Comparison of ENCODE assay signal across 16 cellular contexts in genomic region chr4:56288663-56289062, GRCh38.
DNase-seq lines count a peak whose midpoint lies in the region; ATAC-seq and FAIRE-seq lines count a peak whose summit lies in the region.
"Had no signal": no experiment of that assay in that cellular context is flagged by ENCODE, and none has a peak within 500 bp of the region (broad histone marks: within the 10 kb centered on the region; RNA-seq: fewer than 3 reads in every experiment).

No MANE protein-coding gene starts in this region.

- H3K4me1 Mint-ChIP-seq in T-helper 2 cell treated with Interferon-gamma antibody and Interleukin-4, amounts not matched to agents 5 μg/mL and 100 μg/mL, for 36 hours (ENCODE audit: low read depth) = peaks cover 9% of the 10 kb centered on the region

- peak overlapping the region; percentile 14 for H3K4me3 Mint-ChIP-seq in T-helper 2 cell treated with Interferon-gamma antibody and Interleukin-4, amounts not matched to agents 5 μg/mL and 100 μg/mL, for 36 hours
- H3K4me3 Mint-ChIP-seq: CD14-positive monocyte; CD4-positive, alpha-beta memory T cell had no signal

- no peak overlapping the region for H3K27ac Mint-ChIP-seq in T-helper 2 cell treated with Interferon-gamma antibody and Interleukin-4, amounts not matched to agents 5 μg/mL and 100 μg/mL, for 36 hours
- H3K27ac Mint-ChIP-seq: CD14-positive monocyte; CD4-positive, alpha-beta memory T cell had no signal

- H3K9me3 Mint-ChIP-seq in T-helper 2 cell treated with Interferon-gamma antibody and Interleukin-4, amounts not matched to agents 5 μg/mL and 100 μg/mL, for 36 hours = peaks cover 4% of the 10 kb centered on the region

- ATAC-seq in left colon (peak; percentile 32), HG02610 (IDR thresholded peaks at IDR 0.05; ENCODE audit: unreplicated experiment) (no peak)
- ATAC-seq: GM12878 had no signal

- FAIRE-seq in urothelium cell line (lab: Jason Lieb, UNC) = peak; percentile 27
- FAIRE-seq: GM19239 had no signal

- no peak for DNase-seq in T-helper 2 cell treated with Interferon-gamma antibody and Interleukin-4, amounts not matched to agents 5 μg/mL and 100 μg/mL, for 36 hours (ENCODE audit: low spot score)
- no peak for DNase-seq in T-helper 2 cell
- DNase-seq in dermis microvascular lymphatic vessel endothelial cell (ENCODE audit: low read depth in 2 of 2) = peak; percentile 1 to 73
- no peak for DNase-seq in left colon
- DNase-seq in urothelium cell line (ENCODE audit: low spot score) = no peak
- no peak for DNase-seq in DMS53 treated with DMSO at 0.1 percent for 48 hours (lab: John Stamatoyannopoulos, UW; ENCODE audit: unreplicated experiment)
- no peak for DNase-seq in NCI-H510A (lab: John Stamatoyannopoulos, UW)
- DNase-seq: CD4-positive, alpha-beta memory T cell; DMS153; DND-41; EL; GM23248 had no signal

- no peaks in the 10 kb centered on the region for H3K36me3 Mint-ChIP-seq in T-helper 2 cell treated with Interferon-gamma antibody and Interleukin-4, amounts not matched to agents 5 μg/mL and 100 μg/mL, for 36 hours (ENCODE audit: low read depth)
- H3K36me3 Mint-ChIP-seq: CD14-positive monocyte; CD4-positive, alpha-beta memory T cell had no signal

- intact Hi-C loops in left colon (cut with DNase I, micrococcal nuclease) = no loop called here

- H3K27me3 Mint-ChIP-seq in T-helper 2 cell treated with Interferon-gamma antibody and Interleukin-4, amounts not matched to agents 5 μg/mL and 100 μg/mL, for 36 hours (ENCODE audit: low read depth) = peaks cover 41% of the 10 kb centered on the region
- H3K27me3 Mint-ChIP-seq: CD4-positive, alpha-beta memory T cell had no signal

Comparison
In these comparisons a context has a peak if more than half of its experiments do, and no peak if none do; other contexts are left out.
1. DNase-seq: peak in dermis microvascular lymphatic vessel endothelial cell (2 of 2); none in T-helper 2 cell treated with Interferon-gamma antibody and Interleukin-4, amounts not matched to agents 5 μg/mL and 100 μg/mL, for 36 hours (single experiment), T-helper 2 cell (0 of 5), left colon (0 of 2), urothelium cell line (single experiment), DMS53 treated with DMSO at 0.1 percent for 48 hours (single experiment) and NCI-H510A (single experiment).